21 cellular contexts compared by ENCODE assay signal in the genomic region with DNA sequence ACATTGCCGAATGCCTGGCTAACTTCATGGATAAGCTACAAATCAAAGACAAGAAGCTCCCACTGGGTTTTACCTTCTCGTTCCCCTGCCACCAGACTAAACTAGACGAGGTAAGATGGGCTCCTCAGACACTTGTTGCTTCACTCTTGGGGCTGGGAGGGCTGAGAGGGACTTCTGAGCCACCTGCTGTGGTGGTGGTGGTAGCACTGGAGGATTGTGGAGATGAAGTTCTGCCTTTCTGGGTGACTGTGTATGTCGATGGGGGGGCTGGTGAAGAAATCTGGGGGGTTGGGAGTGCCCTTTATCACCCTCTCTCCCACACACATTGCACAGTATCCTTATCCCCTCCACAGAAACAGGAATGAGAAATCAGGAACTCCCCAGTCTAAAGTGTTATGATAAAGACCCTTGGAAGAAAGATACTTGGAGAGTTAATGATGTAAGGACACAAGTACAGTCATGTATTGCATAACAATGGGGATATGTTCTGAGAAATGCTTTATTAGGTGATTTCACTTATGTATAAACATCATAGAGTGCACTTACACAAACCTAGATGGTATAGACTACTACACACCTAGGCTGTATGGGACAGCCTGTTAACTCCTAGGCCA. TPM values are rescaled to one million over a fixed set of nuclear protein-coding genes. Genes with fewer than 3 reads are reported as not detected.
DNase-seq lines count a peak whose midpoint lies in the region; ATAC-seq and TF ChIP-seq lines count a peak whose summit lies in the region.
"Had no signal": no experiment of that assay in that cellular context is flagged by ENCODE, and none has a peak within 500 bp of the region (broad histone marks: within the 10 kb centered on the region; RNA-seq: fewer than 3 reads in every experiment).

No MANE protein-coding gene starts in this region.

- TF ChIP-seq EP300 in upper lobe of left lung (IDR thresholded peaks at IDR 0.05): peak in 1 of 4 donors; percentile 61

- ATAC-seq in Right ventricle myocardium superior (ENCODE audit: poor library complexity): no peak
- ATAC-seq in HG03521 (IDR thresholded peaks at IDR 0.05; ENCODE audit: unreplicated experiment): no peak
- ATAC-seq in upper lobe of left lung (ENCODE audit: low FRiP score in 2 of 2): no peak
- ATAC-seq: A549; activated CD8-positive, alpha-beta T cell treated with anti-CD3 and anti-CD28 coated beads for 36 hours; stimulated activated naive B cell treated with anti-CD40 and anti-IgM and Interleukin-4, amounts not matched to agents 10 μg/mL and 1 μg/mL and 100 μg/mL, for 72 hours had no signal

- WGBS in upper lobe of left lung, 2 donors: 63 to 82% methylated on average over 4 of the region's 4 CpGs

- H3K4me1 ChIP-seq in cardiac muscle cell (ENCODE audit: low read depth): peaks cover 41% of the 10 kb centered on the region
- peaks cover 8 to 54% (median 41%) of the 10 kb centered on the region in 5 donors for H3K4me1 ChIP-seq in subcutaneous abdominal adipose tissue (ENCODE audit: control insufficient read depth in 5 of 5, insufficient read depth in 5 of 5, low read length in 5 of 5)
- peaks cover 8 to 42% (median 37%) of the 10 kb centered on the region in 4 donors for H3K4me1 ChIP-seq in upper lobe of left lung
- H3K4me1 ChIP-seq: A549, vagina had no signal

- H3K36me3 ChIP-seq in cardiac muscle cell: peaks cover 53% of the 10 kb centered on the region
- peaks cover 6 to 41% (median 20%) of the 10 kb centered on the region in 5 donors for H3K36me3 ChIP-seq in subcutaneous abdominal adipose tissue (ENCODE audit: control insufficient read depth in 5 of 5, insufficient read depth in 5 of 5, low read length in 5 of 5)
- no peaks in the 10 kb centered on the region for H3K36me3 ChIP-seq in upper lobe of left lung
- H3K36me3 ChIP-seq: ovary, vagina had no signal

- H3K27me3 ChIP-seq in cardiac muscle cell (no peaks in the 10 kb centered on the region), subcutaneous abdominal adipose tissue (ENCODE audit: control insufficient read depth in 5 of 5, insufficient read depth in 4 of 5, low read length in 5 of 5) (no peaks in the 10 kb centered on the region), upper lobe of left lung (no peaks in the 10 kb centered on the region)
- H3K27me3 ChIP-seq: ovary, vagina had no signal

- peak overlapping the region in 2 of 5 donors; percentile 0 to 11 for H3K9ac ChIP-seq in subcutaneous abdominal adipose tissue (ENCODE audit: low read length in 5 of 5)

- peak overlapping the region; percentile 30 for H3K27ac ChIP-seq in cardiac muscle cell
- H3K27ac ChIP-seq in subcutaneous abdominal adipose tissue (ENCODE audit: low read depth, low read length): peak overlapping the region; percentile 87
- H3K27ac ChIP-seq in upper lobe of left lung: peak overlapping the region in 1 of 4 donors; percentile 16
- H3K27ac ChIP-seq: A549, vagina had no signal

- H3K9me3 ChIP-seq in cardiac muscle cell (ENCODE audit: low read depth) (no peaks in the 10 kb centered on the region), subcutaneous abdominal adipose tissue (ENCODE audit: control insufficient read depth in 5 of 5, low read length in 5 of 5) (no peaks in the 10 kb centered on the region), upper lobe of left lung (no peaks in the 10 kb centered on the region)
- H3K9me3 ChIP-seq: A549, ovary, vagina had no signal

- peak in 1 of 2 donors; percentile 53 for DNase-seq in cardiac muscle cell (ENCODE audit: low read depth in 1 of 2, low spot score in 1 of 2)
- no peak for DNase-seq in Right ventricle myocardium superior
- peak; percentile 67 for DNase-seq in NB4 (ENCODE audit: low read depth)
- peak; percentile 40 for DNase-seq in fibroblast of the aortic adventitia (ENCODE audit: low read depth)
- DNase-seq in upper lobe of left lung: no peak
- no peak for DNase-seq in GM03348 (ENCODE audit: low spot score)
- DNase-seq: activated CD8-positive, alpha-beta T cell treated with anti-CD3 and anti-CD28 coated beads for 36 hours; activated naive CD8-positive, alpha-beta T cell treated with anti-CD3 and anti-CD28 coated beads, Interleukin-2, amount 10 ng/mL, durations not matched to agents 7 days and 5 days; foreskin melanocyte; left colon; naive B cell; NCI-H1092; NCI-H187; NCI-H748 treated with DMSO at 0.1 percent for 48 hours; ovary; stimulated activated CD4-positive, alpha-beta T cell treated with anti-CD3 and anti-CD28 coated beads, Interleukin-4, amount 100 ng/mL, for 24 hours; stimulated activated naive B cell treated with anti-CD40 and anti-IgM and Interleukin-4, amounts not matched to agents 10 μg/mL and 1 μg/mL and 100 μg/mL, for 72 hours had no signal

- intact Hi-C loops in Right ventricle myocardium superior (cut with DNase I): no loop called here

- TF ChIP-seq POLR2A in NB4 (IDR thresholded peaks at IDR 0.05; ENCODE audit: extremely low read depth, insufficient read length) (no peak), upper lobe of left lung (IDR thresholded peaks at IDR 0.05) (no peak)

- H3K4me3 ChIP-seq in cardiac muscle cell: no peak overlapping the region
- no peak overlapping the region for H3K4me3 ChIP-seq in NB4 (ENCODE audit: low read depth, low read length)
- no peak overlapping the region for H3K4me3 ChIP-seq in fibroblast of the aortic adventitia (ENCODE audit: low read depth, low read length)
- no peak overlapping the region for H3K4me3 ChIP-seq in subcutaneous abdominal adipose tissue (ENCODE audit: low read depth in 1 of 5, low read length in 5 of 5)
- no peak overlapping the region for H3K4me3 ChIP-seq in upper lobe of left lung
- H3K4me3 ChIP-seq: A549, ovary, vagina had no signal

- TF ChIP-seq CTCF in cardiac muscle cell (IDR thresholded peaks at IDR 0.05; ENCODE audit: low read depth, low read length) (no peak), NB4 (IDR thresholded peaks at IDR 0.05; ENCODE audit: low read depth, low read length) (no peak), fibroblast of the aortic adventitia (IDR thresholded peaks at IDR 0.05; ENCODE audit: insufficient read depth, low read length) (no peak), upper lobe of left lung (IDR thresholded peaks at IDR 0.05) (no peak)

RNA-seq across cellular contexts. Expression of a gene that starts 38.5 kb away (rescaled TPM):
- total RNA-seq in cardiac muscle cell (109 and 127 TPM in 2 replicates), Right ventricle myocardium superior (4.1 TPM), fibroblast of the aortic adventitia (ENCODE audit: low replicate concordance) (20.0 and 35.4 TPM in 2 replicates), upper lobe of left lung (10 to 100 TPM; 29.0 to 98.8 (median 39.7) TPM)
- 77.3 and 94.6 TPM in 2 replicates for polyA plus RNA-seq in cardiac muscle cell

Comparison
In these comparisons a context has a peak if more than half of its experiments do, and no peak if none do; other contexts are left out.
1. DNase-seq: peak in NB4 (single experiment) and fibroblast of the aortic adventitia (single experiment); none in Right ventricle myocardium superior (single experiment), upper lobe of left lung (0 of 2) and GM03348 (single experiment).